28 cellular contexts compared by ENCODE assay signal in the genomic region with DNA sequence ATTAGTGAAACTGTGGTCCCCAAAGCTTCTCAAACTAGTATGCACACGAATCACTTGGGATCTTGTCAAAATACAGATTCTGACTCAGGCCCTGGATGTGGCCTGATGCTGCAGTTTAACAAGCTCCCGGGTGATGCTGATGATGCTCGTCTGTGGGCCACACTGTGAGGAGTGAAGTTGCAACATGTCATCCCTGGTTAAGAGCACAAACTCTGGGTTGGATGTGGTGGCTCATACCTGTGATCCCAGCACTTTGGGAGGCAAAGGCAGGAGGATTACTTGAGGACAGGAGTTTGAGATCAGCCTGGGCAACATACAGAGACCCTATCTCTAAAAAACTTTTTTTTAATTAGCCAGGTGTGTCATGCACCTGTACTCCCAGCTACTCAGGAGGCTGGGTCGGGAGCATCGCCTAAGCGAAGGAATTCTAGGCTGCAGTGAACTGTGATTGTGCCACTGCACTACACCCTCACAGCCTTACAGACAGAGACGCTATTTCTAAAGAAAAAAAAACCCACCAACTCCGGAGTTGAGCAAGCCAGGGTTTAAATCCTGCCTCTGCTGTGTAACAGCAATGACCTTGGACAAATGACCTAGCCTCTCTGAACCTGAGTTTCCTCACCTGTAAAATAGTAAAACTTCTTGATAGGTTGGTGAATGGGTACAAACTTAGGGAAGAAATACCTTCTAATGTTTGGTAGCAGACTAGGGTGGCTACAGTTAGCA. TPM values are rescaled to one million over a fixed set of nuclear protein-coding genes. Genes with fewer than 3 reads are reported as not detected.
A peak's percentile ranks its signal among the peaks of the same experiment; 100 is the strongest.
DNase-seq lines count a peak whose midpoint lies in the region; ATAC-seq, FAIRE-seq and TF ChIP-seq lines count a peak whose summit lies in the region.
"Had no signal": no experiment of that assay in that cellular context is flagged by ENCODE, and none has a peak within 500 bp of the region (broad histone marks: within the 10 kb centered on the region; RNA-seq: fewer than 3 reads in every experiment).

No MANE protein-coding gene starts in this region.

- TF ChIP-seq CTCF in HepG2 (CRISPR knock-in tag; IDR thresholded peaks at IDR 0.05) (no peak), right lobe of liver (IDR thresholded peaks at IDR 0.05) (no peak), K562 (IDR thresholded peaks at IDR 0.05 in 2 of 3, conservative IDR thresholded peaks at IDR 0.05 in 1 of 3; ENCODE audit: insufficient read depth in 2 of 3, low read depth in 1 of 3, low read length in 3 of 3) (no peak), neural cell (IDR thresholded peaks at IDR 0.05; ENCODE audit: poor library complexity, severe bottlenecking) (no peak)

- intact Hi-C loops in HepG2 (cut with micrococcal nuclease; ENCODE audit: unreplicated experiment), result no loop called here
- intact Hi-C loops in right lobe of liver (cut with DNase I), result loop anchor here in 1 of 2 donors (10.0 kb wide), 1 partner anchor 235 kb away; the partner anchor contains the start of gene LITAFD
- intact Hi-C loops in K562 (cut with micrococcal nuclease), result no loop called here

- H3K36me3 ChIP-seq in HepG2 (replicated peaks in 1 of 2; ENCODE audit: control insufficient read depth in 1 of 2, insufficient read depth in 2 of 2, low read length in 2 of 2) (peaks cover 29 to 35% of the 10 kb centered on the region in 2 experiments), right lobe of liver (peaks cover 0 to 27% (median 7%) of the 10 kb centered on the region in 4 donors), K562 (ENCODE audit: control insufficient read depth, insufficient read depth, low read length) (peaks cover 28% of the 10 kb centered on the region), neural cell (ENCODE audit: insufficient read depth, low read length) (peaks cover 14% of the 10 kb centered on the region)

- BruUV-seq in HepG2 (replicated peaks; lab: Mats Ljungman, UMichigan) (no TSS peak), K562 (replicated peaks; lab: Mats Ljungman, UMichigan) (no TSS peak)

- no peak overlapping the region for H2AFZ ChIP-seq in HepG2 (ENCODE audit: low read length)
- no peak overlapping the region for H2AFZ ChIP-seq in K562 (ENCODE audit: low read depth, low read length)
- H2AFZ ChIP-seq in neural cell (ENCODE audit: low read depth, low read length), result no peak overlapping the region

- no peak for TF ChIP-seq EP300 in HepG2 (IDR thresholded peaks at IDR 0.05; ENCODE audit: low read depth in 2 of 2, low read length in 2 of 2)
- no peak for TF ChIP-seq EP300 in HepG2 (CRISPR knock-in tag; IDR thresholded peaks at IDR 0.05; ENCODE audit: borderline replicate concordance)
- TF ChIP-seq EP300 in K562 (IDR thresholded peaks at IDR 0.05; ENCODE audit: low read length), result no peak
- TF ChIP-seq EP300 in neural cell (conservative IDR thresholded peaks at IDR 0.05; ENCODE audit: poor library complexity, severe bottlenecking), result no peak

- WGBS in HepG2 (ENCODE audit: low lambda C conversion rate), result 67% methylated on average over 8 of the region's 8 CpGs
- 70% methylated on average over 8 of the region's 8 CpGs for WGBS in right lobe of liver (ENCODE audit: insufficient coverage, low coverage, low lambda C conversion rate, missing lambda C conversion rate)
- WGBS in K562 (ENCODE audit: insufficient coverage, low coverage, missing lambda C conversion rate), result 61% methylated on average over 8 of the region's 8 CpGs

- H3K27me3 ChIP-seq in HepG2 (ENCODE audit: control insufficient read depth in 1 of 2, insufficient read depth in 2 of 2, low read length in 2 of 2) (no peaks in the 10 kb centered on the region), right lobe of liver (no peaks in the 10 kb centered on the region), K562 (ENCODE audit: control insufficient read depth in 2 of 2, insufficient read depth in 2 of 2, low read length in 2 of 2) (no peaks in the 10 kb centered on the region), neural cell (ENCODE audit: insufficient read depth, low read depth, low read length) (no peaks in the 10 kb centered on the region)
- H3K27me3 ChIP-seq: BLaER1 treated with 17β-estradiol and CSF1 and Interleukin-3, amounts not matched to agents 10 nM and 100 nM had no signal

- no peak for FAIRE-seq in HepG2 (lab: Jason Lieb, UNC)
- no peak for FAIRE-seq in K562 (lab: Jason Lieb, UNC)
- FAIRE-seq: A204.1, D721Med, GM12878, GM19239, H54 had no signal

- H4K20me1 ChIP-seq in HepG2 (ENCODE audit: insufficient read depth, low read length), result no peaks in the 10 kb centered on the region
- peaks cover 8% of the 10 kb centered on the region; the same call in 1 of the 2 replicates for H4K20me1 ChIP-seq in K562 (replicated peaks; ENCODE audit: control insufficient read depth, insufficient read depth, low read length)
- no peaks in the 10 kb centered on the region for H4K20me1 ChIP-seq in neural cell (ENCODE audit: insufficient read depth)

- no peak for TF ChIP-seq POLR2A in HepG2 (IDR thresholded peaks at IDR 0.05; ENCODE audit: insufficient read depth in 1 of 2, low read depth in 2 of 2, low read length in 2 of 2)
- no peak for TF ChIP-seq POLR2A in right lobe of liver (IDR thresholded peaks at IDR 0.05)
- TF ChIP-seq POLR2A in K562 (conservative IDR thresholded peaks at IDR 0.05), result 0 out of 2 replicates have a peak, but pooled peaks have one; percentile 10

- peak; percentile 29 for DNase-seq in HepG2 (ENCODE audit: low spot score)
- no peak for DNase-seq in right lobe of liver
- DNase-seq in K562 (ENCODE audit: extremely low read depth in 1 of 4, low spot score in 3 of 4), result no peak
- DNase-seq in stimulated activated CD8-positive, alpha-beta memory T cell treated with anti-CD3 and anti-CD28 coated beads, Interleukin-4, amount 100 ng/mL, for 48 hours, result no peak
- DNase-seq in NCI-H1105 (lab: John Stamatoyannopoulos, UW), result no peak
- no peak for DNase-seq in NCI-H1436 (lab: John Stamatoyannopoulos, UW)
- DNase-seq: ACHN; AML-193; BE2C; CD4-positive, alpha-beta T cell; CD8-positive, alpha-beta memory T cell; DMS 273 treated with DMSO at 0.1 percent for 48 hours; DMS79; EL; GDM1; GOT3; HFFc6 had no signal

- H3K27ac ChIP-seq in HepG2 (ENCODE audit: extremely low read length, insufficient read depth, low read length) (no peak overlapping the region), right lobe of liver (no peak overlapping the region), K562 (ENCODE audit: extremely low read depth, low read depth, low read length) (no peak overlapping the region), neural cell (ENCODE audit: low read length) (peak overlapping the region; percentile 66)
- H3K27ac ChIP-seq: 22Rv1; BLaER1 treated with 17β-estradiol and CSF1 and Interleukin-3, amounts not matched to agents 10 nM and 100 nM had no signal

- H3K9me2 ChIP-seq in neural cell (ENCODE audit: insufficient read depth, low read length), result no peaks in the 10 kb centered on the region

- ATAC-seq in HepG2 (peak; percentile 28), right lobe of liver (no peak), K562 (no peak), GM19463 (IDR thresholded peaks at IDR 0.05; ENCODE audit: unreplicated experiment) (no peak)
- ATAC-seq: GM12878 had no signal

- no peaks in the 10 kb centered on the region for H3F3A ChIP-seq in neural cell (ENCODE audit: insufficient read depth, low read length, poor library complexity, severe bottlenecking)

- CTCF ChIA-PET in HepG2 (lab: Yijun Ruan, JAX; ENCODE audit: low intra/inter-chr PET ratio, low total read pairs), result no interaction called here
- CTCF ChIA-PET in K562 (lab: Yijun Ruan, JAX; ENCODE audit: low intra/inter-chr PET ratio), result no interaction called here

- no peak overlapping the region for H3K9ac ChIP-seq in HepG2 (ENCODE audit: insufficient read depth, low read depth, low read length)
- no peak overlapping the region for H3K9ac ChIP-seq in K562 (ENCODE audit: insufficient read depth in 1 of 2, low read depth in 2 of 2, low read length in 2 of 2)
- H3K9ac ChIP-seq in neural cell (ENCODE audit: low read length), result no peak overlapping the region
- H3K9ac ChIP-seq: BLaER1 treated with 17β-estradiol and CSF1 and Interleukin-3, amounts not matched to agents 10 nM and 100 nM had no signal

- no peak overlapping the region for H3K4me2 ChIP-seq in HepG2 (ENCODE audit: low read depth, low read length)
- no peak overlapping the region for H3K4me2 ChIP-seq in K562 (ENCODE audit: insufficient read depth, low read length)
- H3K4me2 ChIP-seq in neural cell (ENCODE audit: low read length), result no peak overlapping the region
- H3K4me2 ChIP-seq: BLaER1 treated with 17β-estradiol and CSF1 and Interleukin-3, amounts not matched to agents 10 nM and 100 nM had no signal

- H3K79me2 ChIP-seq in HepG2 (ENCODE audit: insufficient read depth, low read length) (no peaks in the 10 kb centered on the region), K562 (ENCODE audit: control insufficient read depth, insufficient read depth, low read length) (no peaks in the 10 kb centered on the region), neural cell (replicated peaks; ENCODE audit: insufficient read depth, low read length) (no peaks in the 10 kb centered on the region)

- H3K9me3 ChIP-seq in HepG2 (ENCODE audit: low read length) (no peaks in the 10 kb centered on the region), right lobe of liver (no peaks in the 10 kb centered on the region), K562 (replicated peaks; ENCODE audit: control insufficient read depth, insufficient read depth, low read depth, low read length) (no peaks in the 10 kb centered on the region), neural cell (ENCODE audit: low read length) (no peaks in the 10 kb centered on the region)
- H3K9me3 ChIP-seq: BE2C; BLaER1 treated with 17β-estradiol and CSF1 and Interleukin-3, amounts not matched to agents 10 nM and 100 nM; HAP-1 had no signal

- no peak for TF ChIP-seq RAD21 in HepG2 (CRISPR knock-in tag; IDR thresholded peaks at IDR 0.05)
- TF ChIP-seq RAD21 in K562 (CRISPR knock-in tag; conservative IDR thresholded peaks at IDR 0.05 in 1 of 2, IDR thresholded peaks at IDR 0.05 in 1 of 2), result no peak
- TF ChIP-seq RAD21 in neural cell (conservative IDR thresholded peaks at IDR 0.05), result no peak

- H3K4me1 ChIP-seq in HepG2 (ENCODE audit: insufficient read depth, low read length) (peaks cover 10% of the 10 kb centered on the region), right lobe of liver (no peaks in the 10 kb centered on the region), K562 (replicated peaks in 1 of 2; ENCODE audit: control insufficient read depth in 2 of 2, insufficient read depth in 2 of 2, low read length in 2 of 2) (peaks cover 2 to 8% of the 10 kb centered on the region in 2 experiments; a peak in 4 of 5 replicates)
- H3K4me1 ChIP-seq: BE2C, HAP-1 had no signal

- no peaks in the 10 kb centered on the region for H3K9me1 ChIP-seq in K562 (ENCODE audit: control insufficient read depth, insufficient read depth, low read length)

- no peak overlapping the region for H3K4me3 ChIP-seq in HepG2 (replicated peaks in 1 of 3; ENCODE audit: insufficient read depth in 1 of 3, low read depth in 2 of 3, low read length in 3 of 3)
- H3K4me3 ChIP-seq in right lobe of liver, result no peak overlapping the region
- no peak overlapping the region for H3K4me3 ChIP-seq in K562
- H3K4me3 ChIP-seq in neural cell (ENCODE audit: low read length), result no peak overlapping the region
- H3K4me3 ChIP-seq: BLaER1 treated with 17β-estradiol and CSF1 and Interleukin-3, amounts not matched to agents 10 nM and 100 nM; GM12878; HAP-1 had no signal

- in situ Hi-C loops in HepG2 (cut with HindIII; ENCODE audit: extremely low pct_ligation_motif_present, low pct_unique_long_range_greater_than_20kb), result loop anchor here (25.0 kb wide), 1 partner anchor 237 kb away; the partner anchor contains the start of gene LITAFD
- in situ Hi-C loops in K562 (cut with MboI), result loop anchor here (5.0 kb wide), 1 partner anchor 227 kb away; no protein-coding TSS in a partner anchor

- POLR2A ChIA-PET in HepG2 (lab: Yijun Ruan, JAX), result no interaction called here
- POLR2A ChIA-PET in K562 (lab: Yijun Ruan, JAX), result interaction anchor here (0.6 to 0.9 kb wide), 3 partner anchors 9 to 1221 kb away, joined by 3 read pairs; no protein-coding TSS in a partner anchor

RNA-seq across cellular contexts. Expression of gene ABAT, which starts 24.4 kb away (rescaled TPM):
- total RNA-seq in HepG2 (2016; rRNA removed; fragmentation: Illumina TruSeq; extraction: Trizol) (97.3 and 123 TPM in 2 replicates), right lobe of liver (100 to 1,000 TPM; 160 to 378 (median 305) TPM), K562 (2014; rRNA removed) (0.05 TPM in 1 of 2 replicates, not detected in the other), K562 (2014; rRNA removed; fragmentation: Illumina TruSeq; extraction: Trizol) (0.06 and 0.11 TPM in 2 replicates), K562 (2015; rRNA removed; fragmentation: Illumina TruSeq; extraction: Trizol) (0.08 and 0.18 TPM in 2 replicates), K562 (2021) (0.31 and 0.49 TPM in 2 replicates)
- 9.7 and 10.7 TPM in 2 replicates for total RNA-seq in HepG2 (2016; cell fraction: cytosol; rRNA removed; fragmentation: Illumina TruSeq; extraction: Trizol; ENCODE audit: low read depth)
- total RNA-seq in HepG2 (2016; cell fraction: insoluble cytoplasmic fraction; rRNA removed; fragmentation: Illumina TruSeq; extraction: Trizol), result 100 and 112 TPM in 2 replicates
- 29.4 and 30.9 TPM in 2 replicates for total RNA-seq in HepG2 (2016; cell fraction: membrane; rRNA removed; fragmentation: Illumina TruSeq; extraction: Trizol)
- total RNA-seq in HepG2 (2016; cell fraction: nucleus; rRNA removed; fragmentation: Illumina TruSeq; extraction: Trizol), result 61.8 and 69.4 TPM in 2 replicates
- polyA plus RNA-seq in HepG2 (2011; rRNA removed) (47.6 and 55.0 TPM in 2 replicates), K562 (2011; rRNA removed) (0.18 and 0.45 TPM in 2 replicates), K562 (2014; fragmentation: Illumina TruSeq; extraction: Trizol) (0.10 TPM in 1 of 2 replicates, not detected in the other), K562 (2014; fragmentation: Nextera tagmentation; extraction: Ambion mirVana) (under 1 TPM; 0.01 to 0.04 TPM), K562 (2014; rRNA removed) (0.07 and 0.20 TPM in 2 replicates), neural cell (125 and 132 TPM in 2 replicates)
- 25.4 and 34.3 TPM in 2 replicates for polyA plus RNA-seq in HepG2 (2011; cell fraction: cytosol; rRNA removed)
- polyA plus RNA-seq in HepG2 (2011; cell fraction: nucleus; rRNA removed), result 65.2 and 68.0 TPM in 2 replicates
- polyA plus RNA-seq in HepG2 (2012), result 21.6 and 22.2 TPM in 2 replicates
- polyA plus RNA-seq in HepG2 (2016; cell fraction: cytosol; fragmentation: Illumina TruSeq; extraction: Trizol; ENCODE audit: low read depth), result 5.7 and 5.8 TPM in 2 replicates
- polyA plus RNA-seq in HepG2 (2016; cell fraction: insoluble cytoplasmic fraction; fragmentation: Illumina TruSeq; extraction: Trizol; ENCODE audit: low read depth), result 116 and 128 TPM in 2 replicates
- 15.2 TPM in 2 replicates for polyA plus RNA-seq in HepG2 (2016; cell fraction: membrane; fragmentation: Illumina TruSeq; extraction: Trizol; ENCODE audit: low read depth)
- 101 and 108 TPM in 2 replicates for polyA plus RNA-seq in HepG2 (2016; cell fraction: nucleus; fragmentation: Illumina TruSeq; extraction: Trizol; ENCODE audit: insufficient read depth, low read depth)
- polyA minus RNA-seq in HepG2 (2011; rRNA and poly(A)+ RNA removed; ENCODE audit: low replicate concordance), result 0.44 and 41.3 TPM in 2 replicates
- polyA minus RNA-seq in HepG2 (2011; cell fraction: cytosol; rRNA and poly(A)+ RNA removed), result 24.2 and 32.3 TPM in 2 replicates
- 32.1 and 39.7 TPM in 2 replicates for polyA minus RNA-seq in HepG2 (2011; cell fraction: nucleus; rRNA and poly(A)+ RNA removed)
- total RNA-seq in K562 (2011; cell fraction: chromatin; rRNA removed; ENCODE audit: low replicate concordance), result 1.5 and 2.6 TPM in 2 replicates
- 0.92 and 1.2 TPM in 2 replicates for total RNA-seq in K562 (2011; cell fraction: nucleolus; rRNA removed)
- total RNA-seq in K562 (2011; cell fraction: nucleoplasm; rRNA removed), result 1.0 and 2.2 TPM in 2 replicates
- 0.21 and 0.27 TPM in 2 replicates for polyA plus RNA-seq in K562 (2011; cell fraction: cytosol; rRNA removed)
- polyA plus RNA-seq in K562 (2011; cell fraction: nucleus; rRNA removed), result 0.36 and 0.88 TPM in 2 replicates
- polyA plus RNA-seq in K562 (2012), result 0.13 and 0.47 TPM in 2 replicates
- polyA minus RNA-seq in K562 (2011; rRNA and poly(A)+ RNA removed), result 0.72 TPM in 1 of 2 replicates, not detected in the other
- polyA minus RNA-seq in K562 (2011; cell fraction: cytosol; rRNA and poly(A)+ RNA removed), result not detected in 2 replicates
- polyA minus RNA-seq in K562 (2011; cell fraction: nucleus; rRNA and poly(A)+ RNA removed), result 0.13 and 0.67 TPM in 2 replicates
- polyA minus RNA-seq in neural cell, result 187 and 206 TPM in 2 replicates

RNA-seq across cellular contexts. Expression of gene METTL22, which starts 28.5 kb away (rescaled TPM):
- total RNA-seq in HepG2 (2016; rRNA removed; fragmentation: Illumina TruSeq; extraction: Trizol), result 23.3 and 36.2 TPM in 2 replicates
- total RNA-seq in HepG2 (2016; cell fraction: cytosol; rRNA removed; fragmentation: Illumina TruSeq; extraction: Trizol; ENCODE audit: low read depth), result 48.3 and 64.6 TPM in 2 replicates
- total RNA-seq in HepG2 (2016; cell fraction: insoluble cytoplasmic fraction; rRNA removed; fragmentation: Illumina TruSeq; extraction: Trizol), result 19.9 and 37.6 TPM in 2 replicates
- 53.5 and 59.9 TPM in 2 replicates for total RNA-seq in HepG2 (2016; cell fraction: membrane; rRNA removed; fragmentation: Illumina TruSeq; extraction: Trizol)
- 55.5 and 57.5 TPM in 2 replicates for total RNA-seq in HepG2 (2016; cell fraction: nucleus; rRNA removed; fragmentation: Illumina TruSeq; extraction: Trizol)
- polyA plus RNA-seq in HepG2 (2011; rRNA removed), result 94.8 and 117 TPM in 2 replicates
- 72.4 and 79.6 TPM in 2 replicates for polyA plus RNA-seq in HepG2 (2011; cell fraction: cytosol; rRNA removed)
- polyA plus RNA-seq in HepG2 (2011; cell fraction: nucleus; rRNA removed), result 323 and 325 TPM in 2 replicates
- 36.8 and 41.4 TPM in 2 replicates for polyA plus RNA-seq in HepG2 (2012)
- 50.0 and 66.7 TPM in 2 replicates for polyA plus RNA-seq in HepG2 (2016; cell fraction: cytosol; fragmentation: Illumina TruSeq; extraction: Trizol; ENCODE audit: low read depth)
- polyA plus RNA-seq in HepG2 (2016; cell fraction: insoluble cytoplasmic fraction; fragmentation: Illumina TruSeq; extraction: Trizol; ENCODE audit: low read depth), result 23.8 and 27.8 TPM in 2 replicates
- 50.2 and 62.5 TPM in 2 replicates for polyA plus RNA-seq in HepG2 (2016; cell fraction: membrane; fragmentation: Illumina TruSeq; extraction: Trizol; ENCODE audit: low read depth)
- polyA plus RNA-seq in HepG2 (2016; cell fraction: nucleus; fragmentation: Illumina TruSeq; extraction: Trizol; ENCODE audit: insufficient read depth, low read depth), result 84.6 and 91.3 TPM in 2 replicates
- polyA minus RNA-seq in HepG2 (2011; rRNA and poly(A)+ RNA removed; ENCODE audit: low replicate concordance), result 102 and 146 TPM in 2 replicates
- polyA minus RNA-seq in HepG2 (2011; cell fraction: cytosol; rRNA and poly(A)+ RNA removed), result 28.3 and 29.5 TPM in 2 replicates
- 139 and 160 TPM in 2 replicates for polyA minus RNA-seq in HepG2 (2011; cell fraction: nucleus; rRNA and poly(A)+ RNA removed)
- 10 to 100 TPM; 11.3 to 15.2 (median 13.7) TPM for total RNA-seq in right lobe of liver
- 203 and 313 TPM in 2 replicates for total RNA-seq in K562 (2011; cell fraction: chromatin; rRNA removed; ENCODE audit: low replicate concordance)
- total RNA-seq in K562 (2011; cell fraction: nucleolus; rRNA removed), result 169 and 173 TPM in 2 replicates
- total RNA-seq in K562 (2011; cell fraction: nucleoplasm; rRNA removed), result 165 and 179 TPM in 2 replicates
- total RNA-seq in K562 (2014; rRNA removed), result 12.6 and 20.0 TPM in 2 replicates
- total RNA-seq in K562 (2014; rRNA removed; fragmentation: Illumina TruSeq; extraction: Trizol), result 11.5 and 14.7 TPM in 2 replicates
- total RNA-seq in K562 (2015; rRNA removed; fragmentation: Illumina TruSeq; extraction: Trizol), result 16.5 and 18.5 TPM in 2 replicates
- total RNA-seq in K562 (2021), result 20.6 and 26.3 TPM in 2 replicates
- polyA plus RNA-seq in K562 (2011; rRNA removed), result 33.2 and 45.8 TPM in 2 replicates
- polyA plus RNA-seq in K562 (2011; cell fraction: cytosol; rRNA removed), result 36.0 and 51.2 TPM in 2 replicates
- 219 and 305 TPM in 2 replicates for polyA plus RNA-seq in K562 (2011; cell fraction: nucleus; rRNA removed)
- polyA plus RNA-seq in K562 (2012), result 14.2 and 22.5 TPM in 2 replicates
- 21.2 and 22.6 TPM in 2 replicates for polyA plus RNA-seq in K562 (2014; fragmentation: Illumina TruSeq; extraction: Trizol)
- 10 to 100 TPM in 1 of 2 experiments, 1 to 10 TPM in 1; 6.9 to 12.1 TPM for polyA plus RNA-seq in K562 (2014; fragmentation: Nextera tagmentation; extraction: Ambion mirVana)
- 26.0 and 28.8 TPM in 2 replicates for polyA plus RNA-seq in K562 (2014; rRNA removed)
- polyA minus RNA-seq in K562 (2011; rRNA and poly(A)+ RNA removed), result 49.2 and 53.8 TPM in 2 replicates
- 26.8 and 31.0 TPM in 2 replicates for polyA minus RNA-seq in K562 (2011; cell fraction: cytosol; rRNA and poly(A)+ RNA removed)
- 59.0 and 95.2 TPM in 2 replicates for polyA minus RNA-seq in K562 (2011; cell fraction: nucleus; rRNA and poly(A)+ RNA removed)
- 51.3 and 64.5 TPM in 2 replicates for polyA plus RNA-seq in neural cell
- 35.1 and 41.0 TPM in 2 replicates for polyA minus RNA-seq in neural cell

RNA-seq across cellular contexts. Expression of gene TMEM114, which starts 59.7 kb away (rescaled TPM):
- total RNA-seq in HepG2 (2016; rRNA removed; fragmentation: Illumina TruSeq; extraction: Trizol), result not detected in 2 replicates
- total RNA-seq in HepG2 (2016; cell fraction: cytosol; rRNA removed; fragmentation: Illumina TruSeq; extraction: Trizol; ENCODE audit: low read depth), result not detected in 2 replicates
- total RNA-seq in HepG2 (2016; cell fraction: insoluble cytoplasmic fraction; rRNA removed; fragmentation: Illumina TruSeq; extraction: Trizol), result not detected in 2 replicates
- total RNA-seq in HepG2 (2016; cell fraction: membrane; rRNA removed; fragmentation: Illumina TruSeq; extraction: Trizol), result not detected in 2 replicates
- not detected in 2 replicates for total RNA-seq in HepG2 (2016; cell fraction: nucleus; rRNA removed; fragmentation: Illumina TruSeq; extraction: Trizol)
- polyA plus RNA-seq in HepG2 (2011; rRNA removed), result not detected in 2 replicates
- not detected in 2 replicates for polyA plus RNA-seq in HepG2 (2011; cell fraction: cytosol; rRNA removed)
- not detected in 2 replicates for polyA plus RNA-seq in HepG2 (2011; cell fraction: nucleus; rRNA removed)
- not detected in 2 replicates for polyA plus RNA-seq in HepG2 (2012)
- polyA plus RNA-seq in HepG2 (2016; cell fraction: cytosol; fragmentation: Illumina TruSeq; extraction: Trizol; ENCODE audit: low read depth), result not detected in 2 replicates
- not detected in 2 replicates for polyA plus RNA-seq in HepG2 (2016; cell fraction: insoluble cytoplasmic fraction; fragmentation: Illumina TruSeq; extraction: Trizol; ENCODE audit: low read depth)
- not detected in 2 replicates for polyA plus RNA-seq in HepG2 (2016; cell fraction: membrane; fragmentation: Illumina TruSeq; extraction: Trizol; ENCODE audit: low read depth)
- polyA plus RNA-seq in HepG2 (2016; cell fraction: nucleus; fragmentation: Illumina TruSeq; extraction: Trizol; ENCODE audit: insufficient read depth, low read depth), result not detected in 2 replicates
- polyA minus RNA-seq in HepG2 (2011; rRNA and poly(A)+ RNA removed; ENCODE audit: low replicate concordance), result not detected in 2 replicates
- polyA minus RNA-seq in HepG2 (2011; cell fraction: cytosol; rRNA and poly(A)+ RNA removed), result not detected in 2 replicates
- not detected in 2 replicates for polyA minus RNA-seq in HepG2 (2011; cell fraction: nucleus; rRNA and poly(A)+ RNA removed)
- total RNA-seq in right lobe of liver, result not detected
- not detected in 2 replicates for total RNA-seq in K562 (2011; cell fraction: chromatin; rRNA removed; ENCODE audit: low replicate concordance)
- not detected in 2 replicates for total RNA-seq in K562 (2011; cell fraction: nucleolus; rRNA removed)
- total RNA-seq in K562 (2011; cell fraction: nucleoplasm; rRNA removed), result not detected in 2 replicates
- total RNA-seq in K562 (2014; rRNA removed), result not detected in 2 replicates
- total RNA-seq in K562 (2014; rRNA removed; fragmentation: Illumina TruSeq; extraction: Trizol), result not detected in 2 replicates
- total RNA-seq in K562 (2015; rRNA removed; fragmentation: Illumina TruSeq; extraction: Trizol), result not detected in 2 replicates
- total RNA-seq in K562 (2021), result not detected in 2 replicates
- polyA plus RNA-seq in K562 (2011; rRNA removed), result not detected in 2 replicates
- not detected in 2 replicates for polyA plus RNA-seq in K562 (2011; cell fraction: cytosol; rRNA removed)
- not detected in 2 replicates for polyA plus RNA-seq in K562 (2011; cell fraction: nucleus; rRNA removed)
- not detected in 2 replicates for polyA plus RNA-seq in K562 (2012)
- polyA plus RNA-seq in K562 (2014; fragmentation: Illumina TruSeq; extraction: Trizol), result not detected in 2 replicates
- not detected for polyA plus RNA-seq in K562 (2014; fragmentation: Nextera tagmentation; extraction: Ambion mirVana)
- polyA plus RNA-seq in K562 (2014; rRNA removed), result not detected in 2 replicates
- not detected in 2 replicates for polyA minus RNA-seq in K562 (2011; rRNA and poly(A)+ RNA removed)
- polyA minus RNA-seq in K562 (2011; cell fraction: cytosol; rRNA and poly(A)+ RNA removed), result not detected in 2 replicates
- not detected in 2 replicates for polyA minus RNA-seq in K562 (2011; cell fraction: nucleus; rRNA and poly(A)+ RNA removed)
- polyA plus RNA-seq in neural cell, result 0.62 TPM in 1 of 2 replicates, not detected in the other
- not detected in 2 replicates for polyA minus RNA-seq in neural cell
- total RNA-seq: CD4-positive, alpha-beta T cell; CD8-positive, alpha-beta memory T cell; GM12878; HFFc6 had no signal
- polyA plus RNA-seq: CD14-positive monocyte; CD8-positive, alpha-beta memory T cell; GM12878 had no signal

Comparison
In these comparisons a context has a peak if more than half of its experiments do, and no peak if none do; other contexts are left out.
1. Of the 241 proteins assayed by ChIP-seq in both HepG2 and K562: peak only in HepG2: CEBPB, ESRRA, POLR2AphosphoS5, POLR2G, RBM22 and SAFB2; only in K562: POLR2A; in both: none; in neither: 234.